11 cellular contexts compared by ENCODE assay signal in the genomic region with DNA sequence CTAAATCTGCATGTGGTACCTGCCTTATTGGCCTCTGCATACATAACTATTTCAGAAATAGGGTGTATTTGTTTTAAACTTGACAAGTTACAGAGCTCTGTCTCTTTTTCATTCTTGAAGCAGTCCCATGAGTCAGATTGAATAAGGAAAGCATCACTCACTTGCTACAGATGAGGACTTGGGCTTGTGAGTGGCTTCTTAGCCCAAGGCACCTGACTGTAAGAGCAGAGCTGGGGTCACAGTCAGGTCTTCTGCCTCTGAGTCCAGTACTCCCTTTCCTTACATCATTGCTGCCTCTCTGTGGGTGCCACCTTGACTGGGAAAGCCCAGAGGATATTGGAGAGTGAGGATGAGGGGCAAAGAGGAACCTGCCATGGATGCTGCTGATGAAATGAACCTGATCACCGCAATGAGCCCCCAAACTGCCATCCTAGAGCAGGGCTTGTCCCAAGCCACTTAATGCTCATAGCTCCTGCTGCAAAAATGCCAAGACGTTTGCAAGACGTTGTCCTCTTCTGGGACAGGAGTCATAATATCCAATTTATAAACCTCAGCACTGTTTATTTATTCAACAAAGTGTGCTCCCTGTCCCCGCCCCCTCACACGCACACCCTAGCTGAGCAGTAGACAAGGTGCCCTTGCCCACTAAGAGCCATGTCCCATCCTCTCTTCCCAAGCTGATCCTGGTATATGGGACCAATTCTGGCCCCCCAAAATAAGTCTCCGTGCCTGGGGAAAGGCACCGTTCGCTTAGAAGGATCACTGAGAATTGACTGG.
DNase-seq lines count a peak whose midpoint lies in the region; ATAC-seq, FAIRE-seq and TF ChIP-seq lines count a peak whose summit lies in the region.
"Had no signal": no experiment of that assay in that cellular context is flagged by ENCODE, and none has a peak within 500 bp of the region (broad histone marks: within the 10 kb centered on the region; RNA-seq: fewer than 3 reads in every experiment).

No MANE protein-coding gene starts in this region.

- peaks cover 17% of the 10 kb centered on the region for H3K36me3 Mint-ChIP-seq in MCF 10A (ENCODE audit: insufficient read depth, unreplicated experiment)

- no peaks in the 10 kb centered on the region for H3K9me3 ChIP-seq in breast epithelium
- H3K9me3 ChIP-seq: body of pancreas, thyroid gland had no signal

- TF ChIP-seq POLR2A in breast epithelium (IDR thresholded peaks at IDR 0.05): no peak

- H3K27me3 ChIP-seq in breast epithelium: no peaks in the 10 kb centered on the region
- H3K27me3 ChIP-seq in layer of hippocampus (ENCODE audit: control insufficient read depth, insufficient read depth, low read length): no peaks in the 10 kb centered on the region
- H3K27me3 ChIP-seq: body of pancreas, thyroid gland had no signal

- BruUV-seq in MCF 10A (replicated peaks; lab: Mats Ljungman, UMichigan): no TSS peak

- intact Hi-C loops in breast epithelium (cut with DNase I; ENCODE audit: low total_unique reads) (no loop called here), MCF 10A (cut with micrococcal nuclease) (loop anchor here (5.0 kb wide), 2 partner anchors 229 to 414 kb away; partner anchors contain the start of gene MSI2), left colon (cut with DNase I, micrococcal nuclease) (loop anchor here (5.0 to 10.0 kb wide), 2 partner anchors 79 to 426 kb away; no protein-coding TSS in a partner anchor)

- peak; percentile 59 for FAIRE-seq in urothelium cell line (lab: Jason Lieb, UNC)

- no peaks in the 10 kb centered on the region for H3K9me3 Mint-ChIP-seq in MCF 10A (ENCODE audit: unreplicated experiment)
- H3K9me3 Mint-ChIP-seq: IgD-negative memory B cell had no signal

- H3K27me3 Mint-ChIP-seq in MCF 10A (ENCODE audit: insufficient read depth, unreplicated experiment): no peaks in the 10 kb centered on the region
- H3K27me3 Mint-ChIP-seq: IgD-negative memory B cell had no signal

- H3K36me3 ChIP-seq in breast epithelium: no peaks in the 10 kb centered on the region
- H3K36me3 ChIP-seq: thyroid gland had no signal

- CTCF ChIA-PET in MCF 10A (lab: Yijun Ruan, JAX): interaction anchor here (0.6 to 3.8 kb wide), 35 partner anchors 9 to 542 kb away, joined by 3 to 54 read pairs (median 5); no protein-coding TSS in a partner anchor

- TF ChIP-seq CTCF in breast epithelium (IDR thresholded peaks at IDR 0.05): no peak
- no peak for TF ChIP-seq CTCF in MCF 10A (IDR thresholded peaks at IDR 0.05; ENCODE audit: unreplicated experiment)

- peak overlapping the region; percentile 17 to 19 for H3K27ac ChIP-seq in breast epithelium
- H3K27ac ChIP-seq in layer of hippocampus (ENCODE audit: low read depth, low read length): peak overlapping the region; percentile 55
- H3K27ac ChIP-seq: body of pancreas, thyroid gland had no signal

- no peak overlapping the region for H3K4me3 ChIP-seq in breast epithelium
- H3K4me3 ChIP-seq: body of pancreas, thyroid gland had no signal

- DNase-seq in breast epithelium (ENCODE audit: low spot score in 2 of 2): peak in 1 of 2 donors; percentile 11
- DNase-seq in MCF 10A (ENCODE audit: unreplicated experiment): no peak
- DNase-seq in activated CD8-positive, alpha-beta memory T cell treated with anti-CD3 and anti-CD28 coated beads, Interleukin-2, amount 50 U/mL, for 48 hours: peak; percentile 46
- no peak for DNase-seq in urothelium cell line (ENCODE audit: low spot score)
- DNase-seq in NCI-H1694 treated with DMSO at 0.1 percent for 48 hours (lab: John Stamatoyannopoulos, UW): no peak
- no peak for DNase-seq in NCI-H2107 treated with DMSO at 0.1 percent for 48 hours (lab: John Stamatoyannopoulos, UW; ENCODE audit: unreplicated experiment)
- no peak for DNase-seq in left colon

- peaks cover 19% of the 10 kb centered on the region for H3K4me1 Mint-ChIP-seq in MCF 10A (ENCODE audit: insufficient read depth, unreplicated experiment)

- ATAC-seq in left colon: no peak

- H3K4me3 Mint-ChIP-seq in MCF 10A (ENCODE audit: unreplicated experiment): no peak overlapping the region
- H3K4me3 Mint-ChIP-seq: IgD-negative memory B cell had no signal

- H3K27ac Mint-ChIP-seq in MCF 10A (ENCODE audit: low read depth, unreplicated experiment): no peak overlapping the region

- POLR2A ChIA-PET in MCF 10A (lab: Yijun Ruan, JAX): interaction anchor here (1.1 kb wide), 1 partner anchor 252 kb away, joined by 4 read pairs; no protein-coding TSS in a partner anchor

- H3K4me1 ChIP-seq in breast epithelium: peaks cover 0 to 4% of the 10 kb centered on the region in 2 donors
